ENCODE assay signal across 15 cellular contexts in genomic region chr20:53788253-53789022, GRCh38.
"Had no signal": no experiment of that assay in that cellular context is flagged by ENCODE, and none has a peak within 500 bp of the region (broad histone marks: within the 10 kb centered on the region; RNA-seq: fewer than 3 reads in every experiment).

No MANE protein-coding gene starts in this region.

- H3K9me3 ChIP-seq: esophagus squamous epithelium, mucosa of descending colon, upper lobe of right lung had no signal

- FAIRE-seq: endothelial cell of umbilical vein had no signal

- H3K27ac ChIP-seq: upper lobe of right lung had no signal

- ATAC-seq: left ventricle myocardium superior; sciatic nerve; stimulated activated naive B cell treated with anti-CD40 and anti-IgM and Interleukin-4, amounts not matched to agents 10 μg/mL and 1 μg/mL and 100 μg/mL, for 72 hours; upper lobe of right lung had no signal

- DNase-seq: activated CD4-positive, alpha-beta T cell treated with anti-CD3 and anti-CD28 coated beads, Interleukin-2, amount 50 U/mL, for 48 hours; activated naive CD8-positive, alpha-beta T cell treated with anti-CD3 and anti-CD28 coated beads for 36 hours; amniotic stem cell; effector CD8-positive, alpha-beta T cell; esophagus squamous epithelium; immature natural killer cell; kidney glomerular epithelial cell; left ventricle myocardium superior; mucosa of descending colon; naive B cell; stimulated activated CD4-positive, alpha-beta T cell treated with anti-CD3 and anti-CD28 coated beads, Interleukin-4, amount 100 ng/mL, for 4 hours; stimulated activated naive B cell treated with anti-CD40 and anti-IgM and Interleukin-4, amounts not matched to agents 10 μg/mL and 1 μg/mL and 100 μg/mL, for 72 hours; upper lobe of right lung had no signal

- H3K4me3 ChIP-seq: esophagus squamous epithelium, mucosa of descending colon, upper lobe of right lung had no signal

- H3K36me3 ChIP-seq: esophagus squamous epithelium, upper lobe of right lung had no signal

- H3K27me3 ChIP-seq: esophagus squamous epithelium, upper lobe of right lung had no signal
